Comparison of ENCODE assay signal across 9 cellular contexts in genomic region chr12:94874086-94874985, GRCh38.
A peak's percentile ranks its signal among the peaks of the same experiment; 100 is the strongest.
DNase-seq lines count a peak whose midpoint lies in the region; ATAC-seq and TF ChIP-seq lines count a peak whose summit lies in the region.
"Had no signal": no experiment of that assay in that cellular context is flagged by ENCODE, and none has a peak within 500 bp of the region (broad histone marks: within the 10 kb centered on the region; RNA-seq: fewer than 3 reads in every experiment).

No MANE protein-coding gene starts in this region.

- TF ChIP-seq CTCF in tibial nerve (IDR thresholded peaks at IDR 0.05): no peak

- H3K27me3 ChIP-seq in tibial nerve: peaks cover 0 to 32% of the 10 kb centered on the region in 2 donors

- no peak for TF ChIP-seq POLR2A in tibial nerve (IDR thresholded peaks at IDR 0.05)

- 10 to 13% methylated on average over 38 of the region's 38 CpGs for WGBS in tibial nerve, 2 donors

- no peak for ATAC-seq in activated T-cell treated with anti-CD3 and anti-CD28 coated beads, Interleukin-2, amount 50 U/mL, for 4 hours
- peak; percentile 4 for ATAC-seq in memory B cell (ENCODE audit: low read depth)
- ATAC-seq in GM19463 (IDR thresholded peaks at IDR 0.05; ENCODE audit: unreplicated experiment): no peak
- ATAC-seq in GM21423 (IDR thresholded peaks at IDR 0.05; ENCODE audit: unreplicated experiment): no peak

- H3K27me3 Mint-ChIP-seq in activated T-cell treated with anti-CD3 and anti-CD28 coated beads, Interleukin-2, amount 50 U/mL, for 4 hours (ENCODE audit: low read depth): peaks cover 73% of the 10 kb centered on the region
- peaks cover 12% of the 10 kb centered on the region for H3K27me3 Mint-ChIP-seq in memory B cell

- no peaks in the 10 kb centered on the region for H3K9me3 Mint-ChIP-seq in activated T-cell treated with anti-CD3 and anti-CD28 coated beads, Interleukin-2, amount 50 U/mL, for 4 hours
- H3K9me3 Mint-ChIP-seq in memory B cell: no peaks in the 10 kb centered on the region

- H3K4me3 ChIP-seq in tibial nerve: peak overlapping the region; percentile 40 to 71 (median 52)

- no peak for DNase-seq in activated T-cell treated with anti-CD3 and anti-CD28 coated beads, Interleukin-2, amount 50 U/mL, for 4 hours
- DNase-seq in activated T-cell treated with anti-CD3 and anti-CD28 coated beads, Interleukin-2, amount 50 U/mL, for 48 hours: no peak
- peak; percentile 5 for DNase-seq in astrocyte of the hippocampus (ENCODE audit: low read depth, low spot score)
- DNase-seq in memory B cell (ENCODE audit: low spot score in 2 of 2): no peak
- no peak for DNase-seq in tibial nerve (ENCODE audit: low spot score in 2 of 2)
- DNase-seq in Kasumi-1 (lab: John Stamatoyannopoulos, UW): no peak

- peak overlapping the region; percentile 6 for H3K27ac Mint-ChIP-seq in memory B cell
- H3K27ac Mint-ChIP-seq: T-helper 1 cell treated with Interleukin-12 subunit alpha and Interleukin-12 subunit beta and Interleukin-4 antibody, amounts not matched to agents 30 μg/mL and 1 μg/mL, for 36 hours had no signal

- H3K9me3 ChIP-seq in tibial nerve: no peaks in the 10 kb centered on the region

- peaks cover 0 to 31% (median 0%) of the 10 kb centered on the region in 4 donors for H3K4me1 ChIP-seq in tibial nerve

- H3K4me3 Mint-ChIP-seq in activated T-cell treated with anti-CD3 and anti-CD28 coated beads, Interleukin-2, amount 50 U/mL, for 4 hours: peak overlapping the region; percentile 61
- H3K4me3 Mint-ChIP-seq in memory B cell: peak overlapping the region; percentile 88
- H3K4me3 Mint-ChIP-seq: T-helper 1 cell treated with Interleukin-12 subunit alpha and Interleukin-12 subunit beta and Interleukin-4 antibody, amounts not matched to agents 30 μg/mL and 1 μg/mL, for 36 hours had no signal

- no peaks in the 10 kb centered on the region for H3K36me3 Mint-ChIP-seq in activated T-cell treated with anti-CD3 and anti-CD28 coated beads, Interleukin-2, amount 50 U/mL, for 4 hours (ENCODE audit: insufficient read depth)
- H3K36me3 Mint-ChIP-seq in memory B cell: peaks cover under 1% of the 10 kb centered on the region

- peaks cover 20% of the 10 kb centered on the region for H3K4me1 Mint-ChIP-seq in activated T-cell treated with anti-CD3 and anti-CD28 coated beads, Interleukin-2, amount 50 U/mL, for 4 hours (ENCODE audit: low read depth)
- peaks cover 22% of the 10 kb centered on the region for H3K4me1 Mint-ChIP-seq in memory B cell

- H3K27ac ChIP-seq in tibial nerve: peak overlapping the region in 1 of 4 donors; percentile 72

- TF ChIP-seq EP300 in tibial nerve (IDR thresholded peaks at IDR 0.05): no peak

- H3K36me3 ChIP-seq in tibial nerve: no peaks in the 10 kb centered on the region
